18 cellular contexts compared by ENCODE assay signal in genomic region chr20:63124092-63124781, GRCh38.
DNase-seq lines count a peak whose midpoint lies in the region; ATAC-seq and TF ChIP-seq lines count a peak whose summit lies in the region.
"Had no signal": no experiment of that assay in that cellular context is flagged by ENCODE, and none has a peak within 500 bp of the region (broad histone marks: within the 10 kb centered on the region; RNA-seq: fewer than 3 reads in every experiment).

No MANE protein-coding gene starts in this region.

- DNase-seq in activated effector memory CD4-positive, alpha-beta T cell treated with anti-CD3 and anti-CD28 coated beads, Interleukin-2, amount 50 U/mL, for 16 hours = peak; percentile 41
- no peak for DNase-seq in activated effector memory CD4-positive, alpha-beta T cell treated with Interleukin-2 at 50 U/mL for 16 hours
- peak; percentile 74 for DNase-seq in M059J (ENCODE audit: low read depth)
- peak; percentile 4 for DNase-seq in fibroblast of pulmonary artery (ENCODE audit: low read depth)
- peak; percentile 34 for DNase-seq in spleen
- DNase-seq in T-helper 9 cell = no peak
- DNase-seq in activated T-helper 2 cell treated with anti-CD3 and anti-CD28 coated beads, Interferon-gamma antibody, Interleukin-2, Interleukin-4, amounts not matched to agents 10 μg/mL and 5 μg/mL and 100 μg/mL, durations not matched to agents 14 hours and 24 hours and 36 hours (ENCODE audit: low spot score) = no peak
- DNase-seq: activated CD4-positive, alpha-beta T cell treated with anti-CD3 and anti-CD28 coated beads for 4 hours; activated T-cell treated with anti-CD3 and anti-CD28 coated beads, Interleukin-2, amount 50 U/mL, for 4 hours; amygdala; NCI-H1930; NCI-H526 treated with DMSO at 0.1 percent for 48 hours had no signal

- H3K27me3 ChIP-seq in spleen (replicated peaks in 1 of 7) = peaks cover 0 to 86% (median 3%) of the 10 kb centered on the region in 7 donors

- H3K36me3 ChIP-seq in spleen = no peaks in the 10 kb centered on the region

- H3K36me3 Mint-ChIP-seq in activated T-helper 2 cell treated with anti-CD3 and anti-CD28 coated beads, Interferon-gamma antibody, Interleukin-2, Interleukin-4, amounts not matched to agents 10 μg/mL and 5 μg/mL and 100 μg/mL, durations not matched to agents 14 hours and 24 hours and 36 hours (ENCODE audit: low read depth) = no peaks in the 10 kb centered on the region
- H3K36me3 Mint-ChIP-seq: CD8-positive, alpha-beta memory T cell had no signal

- H3K27me3 Mint-ChIP-seq in activated T-helper 2 cell treated with anti-CD3 and anti-CD28 coated beads, Interferon-gamma antibody, Interleukin-2, Interleukin-4, amounts not matched to agents 10 μg/mL and 5 μg/mL and 100 μg/mL, durations not matched to agents 14 hours and 24 hours and 36 hours (ENCODE audit: low read depth) = no peaks in the 10 kb centered on the region

- no peaks in the 10 kb centered on the region for H3K9me3 Mint-ChIP-seq in activated T-helper 2 cell treated with anti-CD3 and anti-CD28 coated beads, Interferon-gamma antibody, Interleukin-2, Interleukin-4, amounts not matched to agents 10 μg/mL and 5 μg/mL and 100 μg/mL, durations not matched to agents 14 hours and 24 hours and 36 hours
- H3K9me3 Mint-ChIP-seq: activated T-cell treated with anti-CD3 and anti-CD28 coated beads, Interleukin-2, amount 50 U/mL, for 4 hours had no signal

- intact Hi-C loops in spleen (cut with DNase I; ENCODE audit: low total_unique reads) = no loop called here
- intact Hi-C loops in activated T-helper 2 cell treated with anti-CD3 and anti-CD28 coated beads, Interferon-gamma antibody, Interleukin-2, Interleukin-4, amounts not matched to agents 10 μg/mL and 5 μg/mL and 100 μg/mL, durations not matched to agents 14 hours and 24 hours and 36 hours (cut with micrococcal nuclease) = no loop called here

- peaks cover 0 to 4% (median 0%) of the 10 kb centered on the region in 8 donors for H3K9me3 ChIP-seq in spleen
- H3K9me3 ChIP-seq: psoas muscle had no signal

- TF ChIP-seq CTCF in fibroblast of pulmonary artery (IDR thresholded peaks at IDR 0.05; ENCODE audit: low read length, missing control alignments) (no peak), spleen (IDR thresholded peaks at IDR 0.05 in 8 of 11, conservative IDR thresholded peaks at IDR 0.05 in 3 of 11) (no peak)

- H3K27ac Mint-ChIP-seq in activated T-helper 2 cell treated with anti-CD3 and anti-CD28 coated beads, Interferon-gamma antibody, Interleukin-2, Interleukin-4, amounts not matched to agents 10 μg/mL and 5 μg/mL and 100 μg/mL, durations not matched to agents 14 hours and 24 hours and 36 hours = no peak overlapping the region
- H3K27ac Mint-ChIP-seq: CD8-positive, alpha-beta memory T cell had no signal

- H3K4me1 Mint-ChIP-seq in activated T-helper 2 cell treated with anti-CD3 and anti-CD28 coated beads, Interferon-gamma antibody, Interleukin-2, Interleukin-4, amounts not matched to agents 10 μg/mL and 5 μg/mL and 100 μg/mL, durations not matched to agents 14 hours and 24 hours and 36 hours (ENCODE audit: low read depth) = no peaks in the 10 kb centered on the region
- H3K4me1 Mint-ChIP-seq: CD8-positive, alpha-beta memory T cell had no signal

- TF ChIP-seq POLR2A in spleen (IDR thresholded peaks at IDR 0.05) = no peak

- H3K27ac ChIP-seq in spleen = no peak overlapping the region
- H3K27ac ChIP-seq: hepatocyte, psoas muscle had no signal

- H3K4me3 Mint-ChIP-seq in activated T-helper 2 cell treated with anti-CD3 and anti-CD28 coated beads, Interferon-gamma antibody, Interleukin-2, Interleukin-4, amounts not matched to agents 10 μg/mL and 5 μg/mL and 100 μg/mL, durations not matched to agents 14 hours and 24 hours and 36 hours (ENCODE audit: low read depth) = no peak overlapping the region
- H3K4me3 Mint-ChIP-seq: activated T-cell treated with anti-CD3 and anti-CD28 coated beads, Interleukin-2, amount 50 U/mL, for 4 hours; CD8-positive, alpha-beta memory T cell had no signal

- ATAC-seq in GM21723 (IDR thresholded peaks at IDR 0.05; ENCODE audit: unreplicated experiment) = no peak
- ATAC-seq: activated T-cell treated with anti-CD3 and anti-CD28 coated beads, Interleukin-2, amount 50 U/mL, for 4 hours; esophagus mucosa; Panc1; psoas muscle had no signal

- WGBS in spleen, 5 donors = 82 to 88% (median 87%) methylated on average over 19 of the region's 19 CpGs

- H3K4me3 ChIP-seq in fibroblast of pulmonary artery (replicated peaks; ENCODE audit: low read depth, low read length) = no peak overlapping the region
- H3K4me3 ChIP-seq in spleen = no peak overlapping the region
- H3K4me3 ChIP-seq: hepatocyte, psoas muscle had no signal

- no peaks in the 10 kb centered on the region for H3K4me1 ChIP-seq in spleen
- H3K4me1 ChIP-seq: psoas muscle had no signal

Comparison
In these comparisons a context has a peak if more than half of its experiments do, and no peak if none do; other contexts are left out.
1. DNase-seq: peak in activated effector memory CD4-positive, alpha-beta T cell treated with anti-CD3 and anti-CD28 coated beads, Interleukin-2, amount 50 U/mL, for 16 hours (single experiment), M059J (single experiment), fibroblast of pulmonary artery (single experiment) and spleen (single experiment); none in activated effector memory CD4-positive, alpha-beta T cell treated with Interleukin-2 at 50 U/mL for 16 hours (single experiment), T-helper 9 cell (single experiment) and activated T-helper 2 cell treated with anti-CD3 and anti-CD28 coated beads, Interferon-gamma antibody, Interleukin-2, Interleukin-4, amounts not matched to agents 10 μg/mL and 5 μg/mL and 100 μg/mL, durations not matched to agents 14 hours and 24 hours and 36 hours (single experiment).